In genomic region chr3:136197159-136197715, GRCh38 we compare ENCODE assay signal across 8 cellular contexts. TPM values are rescaled to one million over a fixed set of nuclear protein-coding genes. Genes with fewer than 3 reads are reported as not detected.
DNase-seq lines count a peak whose midpoint lies in the region; ATAC-seq, FAIRE-seq and TF ChIP-seq lines count a peak whose summit lies in the region.

No MANE protein-coding gene starts in this region.

- TF ChIP-seq CTCF in Peyer's patch (IDR thresholded peaks at IDR 0.05) = no peak
- no peak for TF ChIP-seq CTCF in epithelial cell of esophagus (IDR thresholded peaks at IDR 0.05; ENCODE audit: insufficient read depth, low read depth, low read length, missing control alignments)
- TF ChIP-seq CTCF in omental fat pad (IDR thresholded peaks at IDR 0.05) = no peak

- ATAC-seq in omental fat pad (ENCODE audit: low FRiP score) = peak; percentile 7

- TF ChIP-seq POLR2A in Peyer's patch (IDR thresholded peaks at IDR 0.05) = no peak

- no peak for FAIRE-seq in GM19239 (lab: Jason Lieb, UNC)

- peaks cover 0 to 22% (median 1%) of the 10 kb centered on the region in 4 donors for H3K4me1 ChIP-seq in Peyer's patch

- no peaks in the 10 kb centered on the region for H3K27me3 ChIP-seq in Peyer's patch

- H3K36me3 ChIP-seq in Peyer's patch = no peaks in the 10 kb centered on the region

- no peaks in the 10 kb centered on the region for H3K9me3 ChIP-seq in Peyer's patch

- DNase-seq in NCI-H748 (lab: John Stamatoyannopoulos, UW; ENCODE audit: unreplicated experiment) (peak; percentile 19), NCI-H748 treated with DMSO at 0.1 percent for 48 hours (lab: John Stamatoyannopoulos, UW) (no peak), Peyer's patch (no peak), epithelial cell of esophagus (ENCODE audit: low read depth) (no peak), omental fat pad (ENCODE audit: low spot score) (no peak), NCI-H2029 (lab: John Stamatoyannopoulos, UW) (no peak), NCI-H524 treated with DMSO at 0.1 percent for 48 hours (lab: John Stamatoyannopoulos, UW) (no peak), GM19239 (ENCODE audit: insufficient read length, low spot score) (no peak)

- peak overlapping the region; percentile 66 to 97 (median 91) for H3K4me3 ChIP-seq in Peyer's patch
- peak overlapping the region; percentile 88 for H3K4me3 ChIP-seq in epithelial cell of esophagus (ENCODE audit: low read length)

- H3K27ac ChIP-seq in Peyer's patch = peak overlapping the region; percentile 98 to 100 (median 100)

RNA-seq across cellular contexts. Expression of gene MSL2, which starts 1.1 kb away (rescaled TPM):
- total RNA-seq in Peyer's patch (10 to 100 TPM; 23.6 to 42.9 (median 28.3) TPM), omental fat pad (10 to 100 TPM; 17.7 to 35.3 (median 30.0) TPM)

RNA-seq across cellular contexts. Expression of gene PCCB, which starts 52.9 kb away (rescaled TPM):
- total RNA-seq in Peyer's patch (10 to 100 TPM; 15.7 to 45.9 (median 30.3) TPM), omental fat pad (10 to 100 TPM; 22.2 to 37.9 (median 29.0) TPM)
